In the genomic region with DNA sequence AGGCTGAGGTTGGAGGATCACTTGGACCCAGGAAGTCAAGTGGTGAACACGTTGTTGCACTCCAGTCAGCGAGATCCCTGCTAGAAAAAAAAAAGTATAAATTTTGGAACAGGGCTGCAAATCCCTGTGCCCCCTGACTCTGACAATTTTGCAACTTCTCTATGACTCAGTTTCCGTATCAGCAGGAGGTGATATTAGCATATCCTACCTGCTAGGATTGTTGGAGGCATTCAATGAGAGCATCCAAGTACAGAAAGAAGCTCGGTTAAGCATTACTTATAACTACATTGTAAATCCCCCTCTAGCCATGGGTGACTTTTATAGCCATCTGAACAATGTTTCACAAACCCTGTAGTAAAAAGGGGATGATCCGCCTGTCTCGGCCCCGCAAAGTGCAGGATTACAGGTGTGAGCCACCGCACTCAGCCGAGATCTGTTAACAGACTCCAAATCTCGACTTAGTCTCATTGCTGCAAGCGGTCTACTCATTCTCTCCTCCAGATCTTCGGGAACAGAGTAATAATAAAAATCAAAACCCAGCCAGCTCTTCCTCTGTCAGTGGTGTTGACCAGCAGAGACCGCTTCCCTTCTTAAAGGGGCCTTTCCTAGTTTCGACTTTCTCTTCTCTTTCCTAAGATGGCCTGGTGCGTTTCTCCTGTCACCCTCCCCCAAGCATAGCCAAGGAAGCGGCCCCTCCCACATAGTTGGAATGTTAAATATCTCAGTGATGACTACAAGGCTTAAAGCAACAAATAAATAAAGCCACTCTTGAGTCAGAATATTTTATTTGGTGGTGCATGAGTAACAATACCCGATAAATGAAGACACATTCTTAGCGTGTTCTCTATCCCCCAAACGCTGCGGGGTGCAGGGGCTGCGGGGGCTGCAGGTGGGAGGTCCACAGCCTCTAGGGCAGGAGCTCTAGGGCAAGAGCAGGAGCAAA, we compare ENCODE assay signal across 9 cellular contexts. TPM values are rescaled to one million over a fixed set of nuclear protein-coding genes. Genes with fewer than 3 reads are reported as not detected.
DNase-seq lines count a peak whose midpoint lies in the region; ATAC-seq and TF ChIP-seq lines count a peak whose summit lies in the region.
"Had no signal": no experiment of that assay in that cellular context is flagged by ENCODE, and none has a peak within 500 bp of the region (broad histone marks: within the 10 kb centered on the region; RNA-seq: fewer than 3 reads in every experiment).

No MANE protein-coding gene starts in this region.

- H3K4me1 ChIP-seq in right atrium auricular region = peaks cover 0 to 24% of the 10 kb centered on the region in 2 donors
- H3K4me1 ChIP-seq in effector memory CD4-positive, alpha-beta T cell (ENCODE audit: control insufficient read depth, insufficient read depth, low read length, poor library complexity, severe bottlenecking) = peaks cover 5% of the 10 kb centered on the region

- H3K27me3 ChIP-seq in right atrium auricular region = no peaks in the 10 kb centered on the region
- no peaks in the 10 kb centered on the region for H3K27me3 ChIP-seq in effector memory CD4-positive, alpha-beta T cell (replicated peaks; ENCODE audit: control insufficient read depth, insufficient read depth, low read length, poor library complexity, severe bottlenecking)

- peak overlapping the region; percentile 61 to 89 for H3K27ac ChIP-seq in right atrium auricular region
- no peak overlapping the region for H3K27ac ChIP-seq in effector memory CD4-positive, alpha-beta T cell (ENCODE audit: insufficient read depth, low read length, poor library complexity, severe bottlenecking)

- H3K4me3 ChIP-seq in right atrium auricular region = peak overlapping the region; percentile 23 to 28
- H3K4me3 ChIP-seq in effector memory CD4-positive, alpha-beta T cell (ENCODE audit: insufficient read depth, low read depth, low read length, poor library complexity, severe bottlenecking) = no peak overlapping the region

- TF ChIP-seq CTCF in right atrium auricular region (IDR thresholded peaks at IDR 0.05) = no peak

- no peaks in the 10 kb centered on the region for H3K36me3 Mint-ChIP-seq in stimulated activated naive CD8-positive, alpha-beta T cell treated with anti-CD3 and anti-CD28 coated beads, Interleukin-15, Interleukin-2, amounts not matched to agents 100 ng/mL and 50 ng/mL, for 24 hours (ENCODE audit: low read depth)
- H3K36me3 Mint-ChIP-seq in activated naive CD8-positive, alpha-beta T cell = no peaks in the 10 kb centered on the region

- ATAC-seq in stimulated activated naive CD8-positive, alpha-beta T cell treated with anti-CD3 and anti-CD28 coated beads, Interleukin-15, Interleukin-2, amounts not matched to agents 100 U/mL and 50 U/mL, for 24 hours = no peak

- H3K9me3 Mint-ChIP-seq in stimulated activated naive CD8-positive, alpha-beta T cell treated with anti-CD3 and anti-CD28 coated beads, Interleukin-15, Interleukin-2, amounts not matched to agents 100 ng/mL and 50 ng/mL, for 24 hours = no peaks in the 10 kb centered on the region
- H3K9me3 Mint-ChIP-seq in activated naive CD8-positive, alpha-beta T cell (ENCODE audit: low read depth) = no peaks in the 10 kb centered on the region

- no peaks in the 10 kb centered on the region for H3K36me3 ChIP-seq in right atrium auricular region
- no peaks in the 10 kb centered on the region for H3K36me3 ChIP-seq in effector memory CD4-positive, alpha-beta T cell (ENCODE audit: control insufficient read depth, insufficient read depth, low read length)

- no peaks in the 10 kb centered on the region for H3K9me3 ChIP-seq in right atrium auricular region
- H3K9me3 ChIP-seq in effector memory CD4-positive, alpha-beta T cell (ENCODE audit: control insufficient read depth, low read length) = no peaks in the 10 kb centered on the region

- DNase-seq in stimulated activated naive CD8-positive, alpha-beta T cell treated with anti-CD3 and anti-CD28 coated beads, Interleukin-15, Interleukin-2, amounts not matched to agents 100 U/mL and 50 U/mL, for 24 hours = no peak
- DNase-seq in right atrium auricular region (ENCODE audit: low spot score) (peak; percentile 81), retina (peak; percentile 22), NCI-H1930 (lab: John Stamatoyannopoulos, UW) (no peak)
- DNase-seq in stimulated activated CD8-positive, alpha-beta memory T cell treated with anti-CD3 and anti-CD28 coated beads, Interleukin-4, amount 100 ng/mL, for 48 hours = no peak
- DNase-seq in effector memory CD4-positive, alpha-beta T cell = no peak

- peaks cover 22% of the 10 kb centered on the region for H3K4me1 Mint-ChIP-seq in stimulated activated naive CD8-positive, alpha-beta T cell treated with anti-CD3 and anti-CD28 coated beads, Interleukin-15, Interleukin-2, amounts not matched to agents 100 ng/mL and 50 ng/mL, for 24 hours (ENCODE audit: low read depth)
- H3K4me1 Mint-ChIP-seq in activated naive CD8-positive, alpha-beta T cell (ENCODE audit: low read depth) = peaks cover 19% of the 10 kb centered on the region

- peak overlapping the region; percentile 86 for H3K4me3 Mint-ChIP-seq in stimulated activated naive CD8-positive, alpha-beta T cell treated with anti-CD3 and anti-CD28 coated beads, Interleukin-15, Interleukin-2, amounts not matched to agents 100 ng/mL and 50 ng/mL, for 24 hours
- peak overlapping the region; percentile 52 for H3K4me3 Mint-ChIP-seq in activated naive CD8-positive, alpha-beta T cell

- H3K27ac Mint-ChIP-seq in stimulated activated naive CD8-positive, alpha-beta T cell treated with anti-CD3 and anti-CD28 coated beads, Interleukin-15, Interleukin-2, amounts not matched to agents 100 ng/mL and 50 ng/mL, for 24 hours = no peak overlapping the region
- no peak overlapping the region for H3K27ac Mint-ChIP-seq in activated naive CD8-positive, alpha-beta T cell

- H3K27me3 Mint-ChIP-seq in stimulated activated naive CD8-positive, alpha-beta T cell treated with anti-CD3 and anti-CD28 coated beads, Interleukin-15, Interleukin-2, amounts not matched to agents 100 ng/mL and 50 ng/mL, for 24 hours = no peaks in the 10 kb centered on the region
- no peaks in the 10 kb centered on the region for H3K27me3 Mint-ChIP-seq in activated naive CD8-positive, alpha-beta T cell

RNA-seq across cellular contexts. Expression of gene BICRA, which starts 10.3 kb away (rescaled TPM):
- 10 to 100 TPM in 1 of 2 donors, 1 to 10 TPM in 1; 7.0 to 12.6 TPM for total RNA-seq in right atrium auricular region

RNA-seq across cellular contexts. Expression of gene ZNF541, which starts 25.7 kb away (rescaled TPM):
- total RNA-seq in right atrium auricular region = under 1 TPM in 1 of 2 donors, not detected in 1; 0.20 TPM
- total RNA-seq: glomerular endothelial cell had no signal

Comparison
In these comparisons a context has a peak if more than half of its experiments do, and no peak if none do; other contexts are left out.
1. DNase-seq: peak in right atrium auricular region (single experiment) and retina (single experiment); none in stimulated activated naive CD8-positive, alpha-beta T cell treated with anti-CD3 and anti-CD28 coated beads, Interleukin-15, Interleukin-2, amounts not matched to agents 100 U/mL and 50 U/mL, for 24 hours (single experiment), NCI-H1930 (0 of 2), stimulated activated CD8-positive, alpha-beta memory T cell treated with anti-CD3 and anti-CD28 coated beads, Interleukin-4, amount 100 ng/mL, for 48 hours (single experiment) and effector memory CD4-positive, alpha-beta T cell (0 of 3).